Comparison of ENCODE assay signal across 26 cellular contexts in the genomic region with DNA sequence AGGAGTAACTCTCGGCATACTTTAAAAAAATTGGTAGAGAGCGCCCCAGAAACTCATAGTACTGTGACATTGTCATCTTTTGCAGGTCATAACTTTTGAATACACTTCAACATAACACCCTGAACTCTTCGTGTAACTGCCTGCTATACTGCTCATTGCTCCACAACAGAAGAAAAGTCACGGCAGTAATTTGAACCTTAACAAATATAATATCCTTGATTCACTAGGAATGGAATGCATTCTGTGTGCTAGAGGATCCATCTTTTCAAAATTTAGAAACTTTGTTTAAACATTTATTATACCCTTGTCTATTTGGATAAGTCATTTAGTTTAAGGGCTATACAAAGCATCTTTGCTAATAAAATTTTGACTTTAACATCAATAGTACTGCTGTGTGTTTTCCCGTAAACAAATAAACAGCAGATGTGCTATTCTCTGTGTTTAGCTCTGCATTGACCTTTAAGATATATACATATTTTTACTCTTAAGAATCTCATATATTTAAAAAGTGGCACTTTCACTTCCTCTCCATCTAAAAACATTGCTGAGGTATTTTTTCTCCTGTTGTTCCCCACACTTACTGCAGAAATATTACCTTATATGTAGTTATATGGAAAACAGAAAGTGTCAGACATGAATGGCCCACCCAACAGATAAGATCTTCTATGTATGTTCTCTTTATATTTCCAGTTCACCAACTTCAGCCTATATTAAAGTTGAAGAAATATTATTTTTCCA.
"Had no signal": no experiment of that assay in that cellular context is flagged by ENCODE, and none has a peak within 500 bp of the region (broad histone marks: within the 10 kb centered on the region; RNA-seq: fewer than 3 reads in every experiment).

No MANE protein-coding gene starts in this region.

- H3K36me3 ChIP-seq: left lung, neural progenitor cell, spleen, thoracic aorta, vagina had no signal

- H3K4me1 Mint-ChIP-seq: naive thymus-derived CD8-positive, alpha-beta T cell had no signal

- H3K4me3 Mint-ChIP-seq: activated naive CD8-positive, alpha-beta T cell; activated T-cell treated with anti-CD3 and anti-CD28 coated beads, Interleukin-2, amount 50 U/mL, for 4 hours; dendritic cell treated with granulocyte-macrophage colony-stimulating factor and Interleukin-4, amounts not matched to agents 40 ng/mL and 50 ng/mL, for 4 days; mesothelial cell of epicardium; naive thymus-derived CD8-positive, alpha-beta T cell; neural progenitor cell; type B pancreatic cell; WTC11 had no signal

- H3K27me3 ChIP-seq: left lung, neural progenitor cell, spleen, vagina had no signal

- H3K9me3 ChIP-seq: left lung, spleen, thoracic aorta, vagina had no signal

- H3K27ac Mint-ChIP-seq: activated naive CD8-positive, alpha-beta T cell; activated T-helper 2 cell treated with anti-CD3 and anti-CD28 coated beads, Interferon-gamma antibody, Interleukin-2, Interleukin-4, amounts not matched to agents 10 μg/mL and 5 μg/mL and 100 μg/mL, durations not matched to agents 14 hours and 24 hours and 36 hours; dendritic cell treated with granulocyte-macrophage colony-stimulating factor and Interleukin-4, amounts not matched to agents 40 ng/mL and 50 ng/mL, for 4 days; mesothelial cell of epicardium; naive thymus-derived CD8-positive, alpha-beta T cell; neural progenitor cell; type B pancreatic cell; WTC11 had no signal

- ATAC-seq: activated T-cell treated with anti-CD3 and anti-CD28 coated beads, Interleukin-2, amount 50 U/mL, for 4 hours; left lung; naive thymus-derived CD8-positive, alpha-beta T cell; WTC11 had no signal

- H3K4me1 ChIP-seq: left lung, spleen, vagina had no signal

- H3K36me3 Mint-ChIP-seq: activated naive CD8-positive, alpha-beta T cell; mesothelial cell of epicardium; naive thymus-derived CD8-positive, alpha-beta T cell; neural progenitor cell; type B pancreatic cell had no signal

- DNase-seq: activated CD8-positive, alpha-beta memory T cell treated with anti-CD3 and anti-CD28 coated beads for 24 hours; activated CD8-positive, alpha-beta memory T cell treated with anti-CD3 and anti-CD28 coated beads, Interleukin-2, amount 50 U/mL, for 4 hours; activated naive CD4-positive, alpha-beta T cell; activated T-cell treated with anti-CD3 and anti-CD28 coated beads, Interleukin-2, amount 50 U/mL, for 4 hours; amygdala; effector CD4-positive, alpha-beta T cell; erythroblast; foreskin fibroblast; kidney glomerular epithelial cell; left lung; mammary epithelial cell; naive thymus-derived CD8-positive, alpha-beta T cell; retina; spleen; stimulated activated CD4-positive, alpha-beta T cell treated with anti-CD3 and anti-CD28 coated beads, Interleukin-4, amount 100 ng/mL, for 1 hour; stimulated activated naive CD4-positive, alpha-beta T cell had no signal

- H3K27ac ChIP-seq: left lung, neural progenitor cell, spleen, thoracic aorta, vagina had no signal

- FAIRE-seq: endometrium had no signal

- H3K9me3 Mint-ChIP-seq: activated T-helper 2 cell treated with anti-CD3 and anti-CD28 coated beads, Interferon-gamma antibody, Interleukin-2, Interleukin-4, amounts not matched to agents 10 μg/mL and 5 μg/mL and 100 μg/mL, durations not matched to agents 14 hours and 24 hours and 36 hours had no signal

- H2AFZ ChIP-seq: neural progenitor cell had no signal

- H3K9ac ChIP-seq: neural progenitor cell had no signal

- H3K27me3 Mint-ChIP-seq: activated naive CD8-positive, alpha-beta T cell; dendritic cell treated with granulocyte-macrophage colony-stimulating factor and Interleukin-4, amounts not matched to agents 40 ng/mL and 50 ng/mL, for 4 days had no signal

- H3K4me2 ChIP-seq: neural progenitor cell had no signal

- H3K4me3 ChIP-seq: left lung, neural progenitor cell, spleen, thoracic aorta, vagina had no signal
